In genomic region chr4:88828846-88829245, GRCh38 we compare ENCODE assay signal across 18 cellular contexts.
DNase-seq lines count a peak whose midpoint lies in the region; ATAC-seq and TF ChIP-seq lines count a peak whose summit lies in the region.
"Had no signal": no experiment of that assay in that cellular context is flagged by ENCODE, and none has a peak within 500 bp of the region (broad histone marks: within the 10 kb centered on the region; RNA-seq: fewer than 3 reads in every experiment).

No MANE protein-coding gene starts in this region.

- ATAC-seq in natural killer cell = no peak
- ATAC-seq: PC-3 had no signal

- intact Hi-C loops in natural killer cell (cut with micrococcal nuclease) = loop anchor here (10.0 kb wide), 2 partner anchors 476 to 1894 kb away; partner anchors contain the start of genes AFF1 and GPRIN3

- TF ChIP-seq CTCF in AG10803 (conservative IDR thresholded peaks at IDR 0.05; ENCODE audit: low read length) (no peak), fibroblast of villous mesenchyme (IDR thresholded peaks at IDR 0.05; ENCODE audit: insufficient read depth, low read depth, low read length) (no peak), natural killer cell (IDR thresholded peaks at IDR 0.05) (no peak)

- H3K27me3 ChIP-seq in adipocyte (replicated peaks; ENCODE audit: control insufficient read depth, insufficient read depth, low read length) (no peaks in the 10 kb centered on the region), subcutaneous abdominal adipose tissue (ENCODE audit: control insufficient read depth in 5 of 5, insufficient read depth in 4 of 5, low read length in 5 of 5) (no peaks in the 10 kb centered on the region)

- no peak overlapping the region for H3K27ac Mint-ChIP-seq in natural killer cell
- H3K27ac Mint-ChIP-seq: CD14-positive monocyte had no signal

- H3K36me3 Mint-ChIP-seq in natural killer cell = no peaks in the 10 kb centered on the region
- H3K36me3 Mint-ChIP-seq: CD14-positive monocyte had no signal

- H3K4me3 Mint-ChIP-seq in natural killer cell = no peak overlapping the region
- H3K4me3 Mint-ChIP-seq: CD14-positive monocyte had no signal

- H3K4me1 ChIP-seq in adipocyte (ENCODE audit: control insufficient read depth, insufficient read depth, low read length) (peaks cover 38% of the 10 kb centered on the region), subcutaneous abdominal adipose tissue (ENCODE audit: control insufficient read depth in 5 of 5, insufficient read depth in 5 of 5, low read length in 5 of 5) (peaks cover 4 to 55% (median 40%) of the 10 kb centered on the region in 5 donors)

- peak overlapping the region; percentile 51 for H3K9ac ChIP-seq in adipocyte (ENCODE audit: low read length)
- peak overlapping the region in 1 of 5 donors; percentile 24 for H3K9ac ChIP-seq in subcutaneous abdominal adipose tissue (ENCODE audit: low read length in 5 of 5)
- H3K9ac ChIP-seq: KMS-11 had no signal

- H3K9me3 Mint-ChIP-seq in natural killer cell = no peaks in the 10 kb centered on the region
- H3K9me3 Mint-ChIP-seq: CD14-positive monocyte had no signal

- no peaks in the 10 kb centered on the region for H3K36me3 ChIP-seq in adipocyte (ENCODE audit: control insufficient read depth, insufficient read depth, low read length, severe bottlenecking)
- H3K36me3 ChIP-seq in subcutaneous abdominal adipose tissue (ENCODE audit: control insufficient read depth in 5 of 5, insufficient read depth in 5 of 5, low read length in 5 of 5) = no peaks in the 10 kb centered on the region

- DNase-seq in AG10803 (ENCODE audit: low read depth) (peak; percentile 69), adipocyte (ENCODE audit: low read depth) (peak; percentile 67), fibroblast of villous mesenchyme (ENCODE audit: low read depth) (peak; percentile 80), AG08395 (ENCODE audit: low spot score) (no peak), NCI-H2227 (lab: John Stamatoyannopoulos, UW; ENCODE audit: unreplicated experiment) (no peak), natural killer cell (no peak)
- DNase-seq: AML-193, DMS 273 treated with DMSO at 0.1 percent for 48 hours, NCI-H1048, NCI-H1436 treated with DMSO at 0.1 percent for 48 hours, NCI-H2081, NCI-H510A, NCI-H774, PC-3 had no signal

- no peak overlapping the region for H3K4me3 ChIP-seq in AG10803 (ENCODE audit: low read length)
- H3K4me3 ChIP-seq in adipocyte (ENCODE audit: low read length) = no peak overlapping the region
- H3K4me3 ChIP-seq in fibroblast of villous mesenchyme (ENCODE audit: low read depth, low read length) = no peak overlapping the region
- H3K4me3 ChIP-seq in subcutaneous abdominal adipose tissue (ENCODE audit: low read depth in 1 of 5, low read length in 5 of 5) = no peak overlapping the region

- no peaks in the 10 kb centered on the region for H3K4me1 Mint-ChIP-seq in natural killer cell

- peak overlapping the region; percentile 82 for H3K27ac ChIP-seq in subcutaneous abdominal adipose tissue (ENCODE audit: low read depth, low read length)
- H3K27ac ChIP-seq: KMS-11, RWPE1 had no signal

- no peaks in the 10 kb centered on the region for H3K9me3 ChIP-seq in adipocyte (ENCODE audit: control insufficient read depth, low read length)
- H3K9me3 ChIP-seq in subcutaneous abdominal adipose tissue (ENCODE audit: control insufficient read depth in 5 of 5, low read length in 5 of 5) = no peaks in the 10 kb centered on the region

- H3K27me3 Mint-ChIP-seq in natural killer cell (ENCODE audit: low read depth in 2 of 2) = no peaks in the 10 kb centered on the region

Comparison
In these comparisons a context has a peak if more than half of its experiments do, and no peak if none do; other contexts are left out.
1. DNase-seq: peak in AG10803 (single experiment), adipocyte (single experiment) and fibroblast of villous mesenchyme (single experiment); none in AG08395 (single experiment), NCI-H2227 (single experiment) and natural killer cell (single experiment).